Comparison of ENCODE assay signal across 9 cellular contexts in the genomic region with DNA sequence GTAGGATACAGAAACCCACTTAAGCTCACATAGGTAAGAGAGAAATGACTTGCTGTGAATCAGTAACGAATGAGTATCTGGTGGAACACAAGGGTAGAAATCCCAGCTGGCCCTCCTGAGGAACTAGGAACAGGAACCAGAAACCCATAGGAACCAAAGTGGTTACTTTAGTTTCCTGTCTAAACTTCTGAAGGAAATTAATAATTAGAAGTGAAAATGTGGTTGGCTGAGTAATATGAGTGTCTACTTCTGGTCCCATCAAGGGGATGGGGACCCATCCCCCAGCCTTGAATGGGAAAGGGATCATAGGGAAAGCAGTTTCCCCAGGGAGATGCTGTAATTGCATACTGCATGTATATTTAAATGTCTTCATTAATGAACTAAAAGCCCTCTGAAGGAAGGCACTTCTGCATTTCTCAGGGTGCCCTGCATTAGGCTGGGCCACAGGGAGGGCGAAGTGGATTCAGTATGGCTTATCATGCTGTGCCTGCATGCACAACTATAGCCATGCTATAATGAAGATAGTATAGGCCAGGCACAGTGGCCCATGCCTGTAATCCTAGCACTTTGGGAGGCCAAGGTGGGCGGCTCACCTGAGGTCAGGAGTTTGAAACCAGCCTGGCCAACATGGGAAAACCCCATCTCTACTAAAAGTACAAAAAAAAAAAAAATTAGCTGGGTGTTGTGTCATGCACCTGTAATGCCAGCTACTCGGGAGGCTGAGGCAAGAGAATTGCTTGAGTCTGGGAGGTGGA. TPM values are rescaled to one million over a fixed set of nuclear protein-coding genes. Genes with fewer than 3 reads are reported as not detected.
A peak's percentile ranks its signal among the peaks of the same experiment; 100 is the strongest.
DNase-seq lines count a peak whose midpoint lies in the region; ATAC-seq and TF ChIP-seq lines count a peak whose summit lies in the region.
"Had no signal": no experiment of that assay in that cellular context is flagged by ENCODE, and none has a peak within 500 bp of the region (broad histone marks: within the 10 kb centered on the region; RNA-seq: fewer than 3 reads in every experiment).

No MANE protein-coding gene starts in this region.

- ATAC-seq in HG02840 (IDR thresholded peaks at IDR 0.05; ENCODE audit: low FRiP score, unreplicated experiment): peak; percentile 54
- ATAC-seq in Panc1: 0 out of 2 replicates have a peak, but pooled peaks have one; percentile 32
- ATAC-seq in mucosa of descending colon: no peak
- ATAC-seq: K562 had no signal

- H3K27ac Mint-ChIP-seq in activated CD4-positive, alpha-beta T cell treated with anti-CD3 and anti-CD28 coated beads, Interleukin-2, amount 10 ng/mL, durations not matched to agents 24 days and 14 days: peak overlapping the region; percentile 75
- H3K27ac Mint-ChIP-seq in HFFc6: no peak overlapping the region

- peaks cover 3% of the 10 kb centered on the region; the same call in 1 of the 2 replicates for H3K36me3 ChIP-seq in Panc1 (ENCODE audit: control insufficient read depth, insufficient read depth, low read length)
- no peaks in the 10 kb centered on the region for H3K36me3 ChIP-seq in mucosa of descending colon (ENCODE audit: low read depth)

- peaks cover 16% of the 10 kb centered on the region for H3K36me3 Mint-ChIP-seq in activated CD4-positive, alpha-beta T cell treated with anti-CD3 and anti-CD28 coated beads, Interleukin-2, amount 10 ng/mL, durations not matched to agents 24 days and 14 days (ENCODE audit: low read depth)
- H3K36me3 Mint-ChIP-seq in HFFc6 (ENCODE audit: low read depth): peaks cover 18% of the 10 kb centered on the region

- POLR2A ChIA-PET in Panc1 (lab: Charles Lee): interaction anchor here (0.6 kb wide), 1 partner anchor 42 kb away, joined by 11 read pairs; no protein-coding TSS in a partner anchor

- TF ChIP-seq CTCF in Panc1 (IDR thresholded peaks at IDR 0.05) (no peak), mucosa of descending colon (IDR thresholded peaks at IDR 0.05) (no peak), HFFc6 (IDR thresholded peaks at IDR 0.05) (no peak)

- H3K4me3 ChIP-seq in Panc1 (ENCODE audit: low read depth in 2 of 2, low read length in 2 of 2) (no peak overlapping the region), mucosa of descending colon (no peak overlapping the region)
- H3K4me3 ChIP-seq: K562 had no signal

- no peaks in the 10 kb centered on the region for H3K9me3 Mint-ChIP-seq in activated CD4-positive, alpha-beta T cell treated with anti-CD3 and anti-CD28 coated beads, Interleukin-2, amount 10 ng/mL, durations not matched to agents 24 days and 14 days
- H3K9me3 Mint-ChIP-seq in HFFc6: no peaks in the 10 kb centered on the region

- DNase-seq in activated CD4-positive, alpha-beta T cell treated with anti-CD3 and anti-CD28 coated beads, Interleukin-2, amount 10 ng/mL, durations not matched to agents 24 days and 14 days: peak; percentile 63
- DNase-seq in activated CD4-positive, alpha-beta T cell treated with anti-CD3 and anti-CD28 coated beads, Interleukin-2, amount 50 U/mL, for 4 hours: no peak
- no peak for DNase-seq in Panc1 (ENCODE audit: low read depth, low spot score)
- peak; percentile 28 for DNase-seq in stimulated activated CD4-positive, alpha-beta T cell treated with anti-CD3 and anti-CD28 coated beads, Interleukin-4, amount 100 ng/mL, for 24 hours
- no peak for DNase-seq in mucosa of descending colon
- DNase-seq in anterior cingulate cortex (lab: John Stamatoyannopoulos, UW): no peak
- no peak for DNase-seq in HFFc6

- H3K27ac ChIP-seq in Panc1 (ENCODE audit: low read length): peak overlapping the region; percentile 48

- H3K27me3 ChIP-seq in Panc1 (ENCODE audit: control insufficient read depth, insufficient read depth, low read length): no peaks in the 10 kb centered on the region

- peak overlapping the region; percentile 19 for H3K4me3 Mint-ChIP-seq in activated CD4-positive, alpha-beta T cell treated with anti-CD3 and anti-CD28 coated beads, Interleukin-2, amount 10 ng/mL, durations not matched to agents 24 days and 14 days
- no peak overlapping the region for H3K4me3 Mint-ChIP-seq in HFFc6

- H3K4me1 ChIP-seq in Panc1 (ENCODE audit: control insufficient read depth, insufficient read depth, low read length) (peaks cover 33% of the 10 kb centered on the region), mucosa of descending colon (ENCODE audit: low read depth) (peaks cover 8% of the 10 kb centered on the region)

- no peaks in the 10 kb centered on the region for H3K27me3 Mint-ChIP-seq in activated CD4-positive, alpha-beta T cell treated with anti-CD3 and anti-CD28 coated beads, Interleukin-2, amount 10 ng/mL, durations not matched to agents 24 days and 14 days
- H3K27me3 Mint-ChIP-seq in HFFc6 (ENCODE audit: insufficient read depth): no peaks in the 10 kb centered on the region; the same call in 1 of the 2 replicates

- H3K4me1 Mint-ChIP-seq in activated CD4-positive, alpha-beta T cell treated with anti-CD3 and anti-CD28 coated beads, Interleukin-2, amount 10 ng/mL, durations not matched to agents 24 days and 14 days: peaks cover 36% of the 10 kb centered on the region
- peaks cover 56% of the 10 kb centered on the region for H3K4me1 Mint-ChIP-seq in HFFc6 (ENCODE audit: low read depth)

- no peaks in the 10 kb centered on the region for H3K9me3 ChIP-seq in Panc1 (ENCODE audit: control insufficient read depth, insufficient read depth, low read depth, low read length)
- no peaks in the 10 kb centered on the region for H3K9me3 ChIP-seq in mucosa of descending colon

- in situ Hi-C loops in Panc1 (cut with HindIII; ENCODE audit: low pct_unique_long_range_greater_than_20kb, low sequenced_read_pairs): no loop called here

- no TSS peak for BruUV-seq in Panc1 (replicated peaks; lab: Mats Ljungman, UMichigan)

- CTCF ChIA-PET in Panc1 (lab: Charles Lee): interaction anchor here (0.6 kb wide), 1 partner anchor 77 kb away, joined by 4 read pairs; no protein-coding TSS in a partner anchor

- intact Hi-C loops in activated CD4-positive, alpha-beta T cell treated with anti-CD3 and anti-CD28 coated beads, Interleukin-2, amount 10 ng/mL, durations not matched to agents 24 days and 14 days (cut with micrococcal nuclease): loop anchor here (1.0 to 10.0 kb wide), 4 partner anchors 45 to 94 kb away; a partner anchor contains a TSS
- intact Hi-C loops in Panc1 (cut with micrococcal nuclease; ENCODE audit: unreplicated experiment) (loop anchor here (10.0 kb wide), 2 partner anchors 75 to 95 kb away; a partner anchor contains a TSS), mucosa of descending colon (cut with DNase I, micrococcal nuclease) (loop anchor here in 1 of 2 donors (10.0 kb wide), 1 partner anchor 195 kb away; no protein-coding TSS in a partner anchor)

RNA-seq across cellular contexts. Expression of a gene that starts 45.6 kb away (rescaled TPM):
- total RNA-seq in activated CD4-positive, alpha-beta T cell treated with anti-CD3 and anti-CD28 coated beads, Interleukin-2, amount 10 ng/mL, durations not matched to agents 24 days and 14 days: 154 and 166 TPM in 2 replicates
- total RNA-seq in Panc1 (2021; ENCODE audit: unreplicated experiment) (326 TPM), mucosa of descending colon (100 to 1,000 TPM; 121 to 187 (median 159) TPM)
- 396 TPM for polyA plus RNA-seq in Panc1 (2012; ENCODE audit: insufficient read length)
- 100 to 1,000 TPM; 135 to 151 (median 140) TPM for total RNA-seq in HFFc6 (2021; fragmentation: NEBNext Ultra II Directional; extraction: Animal tissue kit (Norgen Biotek cat#: 25700))

Comparison
In these comparisons a context has a peak if more than half of its experiments do, and no peak if none do; other contexts are left out.
1. DNase-seq: peak in activated CD4-positive, alpha-beta T cell treated with anti-CD3 and anti-CD28 coated beads, Interleukin-2, amount 10 ng/mL, durations not matched to agents 24 days and 14 days (single experiment) and stimulated activated CD4-positive, alpha-beta T cell treated with anti-CD3 and anti-CD28 coated beads, Interleukin-4, amount 100 ng/mL, for 24 hours (single experiment); none in activated CD4-positive, alpha-beta T cell treated with anti-CD3 and anti-CD28 coated beads, Interleukin-2, amount 50 U/mL, for 4 hours (0 of 2), Panc1 (single experiment), mucosa of descending colon (0 of 3), anterior cingulate cortex (0 of 58) and HFFc6 (single experiment).